Comparison of ENCODE assay signal across 10 cellular contexts in genomic region chr2:207332473-207333212, GRCh38.
DNase-seq lines count a peak whose midpoint lies in the region; ATAC-seq and TF ChIP-seq lines count a peak whose summit lies in the region.
"Had no signal": no experiment of that assay in that cellular context is flagged by ENCODE, and none has a peak within 500 bp of the region (broad histone marks: within the 10 kb centered on the region; RNA-seq: fewer than 3 reads in every experiment).

No MANE protein-coding gene starts in this region.

- peaks cover 24% of the 10 kb centered on the region for H3K4me1 Mint-ChIP-seq in CD14-positive monocyte
- peaks cover 55% of the 10 kb centered on the region for H3K4me1 Mint-ChIP-seq in activated naive CD8-positive, alpha-beta T cell treated with anti-CD3 and anti-CD28 coated beads for 36 hours

- TF ChIP-seq CTCF in CD14-positive monocyte (IDR thresholded peaks at IDR 0.05) (no peak), BE2C (IDR thresholded peaks at IDR 0.05; ENCODE audit: low read depth, low read length) (no peak)

- no peak overlapping the region for H3K4me3 Mint-ChIP-seq in CD14-positive monocyte
- H3K4me3 Mint-ChIP-seq in activated naive CD8-positive, alpha-beta T cell treated with anti-CD3 and anti-CD28 coated beads for 36 hours = no peak overlapping the region

- H3K27me3 Mint-ChIP-seq in CD14-positive monocyte (ENCODE audit: low read depth in 3 of 3) = peaks cover 0 to 4% (median 2%) of the 10 kb centered on the region in 3 donors
- H3K27me3 Mint-ChIP-seq in activated naive CD8-positive, alpha-beta T cell treated with anti-CD3 and anti-CD28 coated beads for 36 hours = no peaks in the 10 kb centered on the region

- H3K36me3 ChIP-seq in BE2C = no peaks in the 10 kb centered on the region
- H3K36me3 ChIP-seq: uterus had no signal

- H3K9me3 Mint-ChIP-seq in CD14-positive monocyte = no peaks in the 10 kb centered on the region
- peaks cover 2% of the 10 kb centered on the region for H3K9me3 Mint-ChIP-seq in activated naive CD8-positive, alpha-beta T cell treated with anti-CD3 and anti-CD28 coated beads for 36 hours

- no peak overlapping the region for H3K4me3 ChIP-seq in BE2C (ENCODE audit: low read depth, low read length)
- H3K4me3 ChIP-seq: uterus had no signal

- no peaks in the 10 kb centered on the region for H3K36me3 Mint-ChIP-seq in CD14-positive monocyte
- no peaks in the 10 kb centered on the region for H3K36me3 Mint-ChIP-seq in activated naive CD8-positive, alpha-beta T cell treated with anti-CD3 and anti-CD28 coated beads for 36 hours

- DNase-seq in CD14-positive monocyte (ENCODE audit: low spot score) = no peak
- DNase-seq in activated naive CD8-positive, alpha-beta T cell treated with anti-CD3 and anti-CD28 coated beads for 36 hours = no peak
- no peak for DNase-seq in BE2C
- no peak for DNase-seq in GF-D8 (lab: John Stamatoyannopoulos, UW)
- DNase-seq in activated effector memory CD4-positive, alpha-beta T cell treated with anti-CD3 and anti-CD28 coated beads, Interleukin-2, amount 50 U/mL, for 16 hours = no peak
- no peak for DNase-seq in NCI-H446 (lab: John Stamatoyannopoulos, UW)
- DNase-seq: NCI-H446 treated with DMSO at 0.1 percent for 48 hours, uterus had no signal

- H3K4me1 ChIP-seq in BE2C = peaks cover 29% of the 10 kb centered on the region

- intact Hi-C loops in CD14-positive monocyte (cut with micrococcal nuclease) = no loop called here

- H3K9me3 ChIP-seq in BE2C = no peaks in the 10 kb centered on the region
- H3K9me3 ChIP-seq: uterus had no signal

- no peaks in the 10 kb centered on the region for H3K27me3 ChIP-seq in BE2C
- H3K27me3 ChIP-seq: uterus had no signal

- H3K27ac Mint-ChIP-seq in CD14-positive monocyte = peak overlapping the region; percentile 26 to 69 (median 55)
- H3K27ac Mint-ChIP-seq in activated naive CD8-positive, alpha-beta T cell treated with anti-CD3 and anti-CD28 coated beads for 36 hours = peak overlapping the region; percentile 57

- ATAC-seq in GM19395 (IDR thresholded peaks at IDR 0.05; ENCODE audit: unreplicated experiment) (peak; percentile 35), HG03159 (IDR thresholded peaks at IDR 0.05; ENCODE audit: unreplicated experiment) (peak; percentile 34)
